1 cellular context compared by ENCODE assay signal in the genomic region with DNA sequence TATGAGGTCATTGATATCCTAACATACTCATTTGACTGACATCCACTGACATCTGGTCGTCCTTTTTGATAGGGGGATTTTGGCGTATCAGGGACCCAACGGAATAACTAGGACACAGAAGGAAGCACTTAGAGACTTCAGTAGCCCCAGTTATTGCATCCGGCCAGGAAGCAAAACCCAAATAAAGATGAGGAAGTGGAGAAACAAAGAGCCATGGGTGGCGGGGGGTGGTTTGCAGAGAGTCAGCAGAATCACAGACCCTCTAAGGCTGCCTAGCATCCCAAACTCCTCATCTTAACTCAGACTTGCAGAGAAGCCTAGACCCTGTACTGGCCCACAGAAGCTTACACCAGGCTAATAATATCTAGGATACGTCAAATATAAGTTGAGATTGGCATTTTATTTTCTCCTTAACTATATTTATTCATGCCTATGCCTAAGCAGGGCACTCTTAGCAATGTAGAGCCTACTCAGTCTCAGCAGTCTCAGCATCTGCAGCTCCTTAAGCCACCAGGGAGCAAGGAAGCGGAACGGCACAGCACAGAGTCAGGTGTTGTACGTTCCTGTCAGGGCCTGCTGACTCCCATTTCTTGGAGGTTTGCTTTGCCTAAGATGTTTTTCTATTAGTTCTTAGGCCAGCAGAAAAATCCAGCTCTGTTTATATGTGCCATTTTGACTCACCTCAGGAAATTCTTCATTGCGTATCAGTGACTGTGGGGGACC.
TF ChIP-seq lines count a peak whose summit lies in the region.

No MANE protein-coding gene starts in this region.

TF ChIP-seq in GM12878, 131 proteins besides CTCF, POLR2A, EP300 and RAD21 (continued from another document):
- TF ChIP-seq RUNX3 (IDR thresholded peaks at IDR 0.05; ENCODE audit: low read length), result no peak
- 0 out of 4 replicates have a peak, but pooled peaks of 1 of the 2 experiments have one; percentile 26 for TF ChIP-seq SRF (IDR thresholded peaks at IDR 0.05; ENCODE audit: low read depth in 2 of 2, low read length in 2 of 2)
- TF ChIP-seq, protein P1, sequence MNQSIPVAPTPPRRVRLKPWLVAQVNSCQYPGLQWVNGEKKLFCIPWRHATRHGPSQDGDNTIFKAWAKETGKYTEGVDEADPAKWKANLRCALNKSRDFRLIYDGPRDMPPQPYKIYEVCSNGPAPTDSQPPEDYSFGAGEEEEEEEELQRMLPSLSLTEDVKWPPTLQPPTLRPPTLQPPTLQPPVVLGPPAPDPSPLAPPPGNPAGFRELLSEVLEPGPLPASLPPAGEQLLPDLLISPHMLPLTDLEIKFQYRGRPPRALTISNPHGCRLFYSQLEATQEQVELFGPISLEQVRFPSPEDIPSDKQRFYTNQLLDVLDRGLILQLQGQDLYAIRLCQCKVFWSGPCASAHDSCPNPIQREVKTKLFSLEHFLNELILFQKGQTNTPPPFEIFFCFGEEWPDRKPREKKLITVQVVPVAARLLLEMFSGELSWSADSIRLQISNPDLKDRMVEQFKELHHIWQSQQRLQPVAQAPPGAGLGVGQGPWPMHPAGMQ (IDR thresholded peaks at IDR 0.05; ENCODE audit: borderline replicate concordance), result no peak
- no peak for TF ChIP-seq CBX5 (IDR thresholded peaks at IDR 0.05; ENCODE audit: low read depth)
- no peak for TF ChIP-seq RAD51 (IDR thresholded peaks at IDR 0.05)
- no peak for TF ChIP-seq NRF1 (conservative IDR thresholded peaks at IDR 0.05; ENCODE audit: low read depth, low read length)
- TF ChIP-seq, protein P2, sequence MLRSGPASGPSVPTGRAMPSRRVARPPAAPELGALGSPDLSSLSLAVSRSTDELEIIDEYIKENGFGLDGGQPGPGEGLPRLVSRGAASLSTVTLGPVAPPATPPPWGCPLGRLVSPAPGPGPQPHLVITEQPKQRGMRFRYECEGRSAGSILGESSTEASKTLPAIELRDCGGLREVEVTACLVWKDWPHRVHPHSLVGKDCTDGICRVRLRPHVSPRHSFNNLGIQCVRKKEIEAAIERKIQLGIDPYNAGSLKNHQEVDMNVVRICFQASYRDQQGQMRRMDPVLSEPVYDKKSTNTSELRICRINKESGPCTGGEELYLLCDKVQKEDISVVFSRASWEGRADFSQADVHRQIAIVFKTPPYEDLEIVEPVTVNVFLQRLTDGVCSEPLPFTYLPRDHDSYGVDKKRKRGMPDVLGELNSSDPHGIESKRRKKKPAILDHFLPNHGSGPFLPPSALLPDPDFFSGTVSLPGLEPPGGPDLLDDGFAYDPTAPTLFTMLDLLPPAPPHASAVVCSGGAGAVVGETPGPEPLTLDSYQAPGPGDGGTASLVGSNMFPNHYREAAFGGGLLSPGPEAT (IDR thresholded peaks at IDR 0.05; ENCODE audit: low read depth), result no peak
